1 cellular context compared by ENCODE assay signal in genomic region chr7:84187813-84188212, GRCh38.
TF ChIP-seq lines count a peak whose summit lies in the region.

No MANE protein-coding gene starts in this region.

TF ChIP-seq in GM23338, 12 proteins besides CTCF, POLR2A, EP300 and RAD21 (continued from another document):
- TF ChIP-seq EZH2 (IDR thresholded peaks at IDR 0.05; ENCODE audit: low read depth, unreplicated experiment) (no peak), CREB1 (CRISPR knock-in tag; IDR thresholded peaks at IDR 0.05; ENCODE audit: low read depth) (no peak), ZNF331 (CRISPR knock-in tag; IDR thresholded peaks at IDR 0.05; ENCODE audit: low read depth) (no peak), NANOG (IDR thresholded peaks at IDR 0.05; ENCODE audit: borderline replicate concordance) (no peak), STAT1 (IDR thresholded peaks at IDR 0.05; ENCODE audit: unreplicated experiment) (no peak)
- TF ChIP-seq, protein P1, sequence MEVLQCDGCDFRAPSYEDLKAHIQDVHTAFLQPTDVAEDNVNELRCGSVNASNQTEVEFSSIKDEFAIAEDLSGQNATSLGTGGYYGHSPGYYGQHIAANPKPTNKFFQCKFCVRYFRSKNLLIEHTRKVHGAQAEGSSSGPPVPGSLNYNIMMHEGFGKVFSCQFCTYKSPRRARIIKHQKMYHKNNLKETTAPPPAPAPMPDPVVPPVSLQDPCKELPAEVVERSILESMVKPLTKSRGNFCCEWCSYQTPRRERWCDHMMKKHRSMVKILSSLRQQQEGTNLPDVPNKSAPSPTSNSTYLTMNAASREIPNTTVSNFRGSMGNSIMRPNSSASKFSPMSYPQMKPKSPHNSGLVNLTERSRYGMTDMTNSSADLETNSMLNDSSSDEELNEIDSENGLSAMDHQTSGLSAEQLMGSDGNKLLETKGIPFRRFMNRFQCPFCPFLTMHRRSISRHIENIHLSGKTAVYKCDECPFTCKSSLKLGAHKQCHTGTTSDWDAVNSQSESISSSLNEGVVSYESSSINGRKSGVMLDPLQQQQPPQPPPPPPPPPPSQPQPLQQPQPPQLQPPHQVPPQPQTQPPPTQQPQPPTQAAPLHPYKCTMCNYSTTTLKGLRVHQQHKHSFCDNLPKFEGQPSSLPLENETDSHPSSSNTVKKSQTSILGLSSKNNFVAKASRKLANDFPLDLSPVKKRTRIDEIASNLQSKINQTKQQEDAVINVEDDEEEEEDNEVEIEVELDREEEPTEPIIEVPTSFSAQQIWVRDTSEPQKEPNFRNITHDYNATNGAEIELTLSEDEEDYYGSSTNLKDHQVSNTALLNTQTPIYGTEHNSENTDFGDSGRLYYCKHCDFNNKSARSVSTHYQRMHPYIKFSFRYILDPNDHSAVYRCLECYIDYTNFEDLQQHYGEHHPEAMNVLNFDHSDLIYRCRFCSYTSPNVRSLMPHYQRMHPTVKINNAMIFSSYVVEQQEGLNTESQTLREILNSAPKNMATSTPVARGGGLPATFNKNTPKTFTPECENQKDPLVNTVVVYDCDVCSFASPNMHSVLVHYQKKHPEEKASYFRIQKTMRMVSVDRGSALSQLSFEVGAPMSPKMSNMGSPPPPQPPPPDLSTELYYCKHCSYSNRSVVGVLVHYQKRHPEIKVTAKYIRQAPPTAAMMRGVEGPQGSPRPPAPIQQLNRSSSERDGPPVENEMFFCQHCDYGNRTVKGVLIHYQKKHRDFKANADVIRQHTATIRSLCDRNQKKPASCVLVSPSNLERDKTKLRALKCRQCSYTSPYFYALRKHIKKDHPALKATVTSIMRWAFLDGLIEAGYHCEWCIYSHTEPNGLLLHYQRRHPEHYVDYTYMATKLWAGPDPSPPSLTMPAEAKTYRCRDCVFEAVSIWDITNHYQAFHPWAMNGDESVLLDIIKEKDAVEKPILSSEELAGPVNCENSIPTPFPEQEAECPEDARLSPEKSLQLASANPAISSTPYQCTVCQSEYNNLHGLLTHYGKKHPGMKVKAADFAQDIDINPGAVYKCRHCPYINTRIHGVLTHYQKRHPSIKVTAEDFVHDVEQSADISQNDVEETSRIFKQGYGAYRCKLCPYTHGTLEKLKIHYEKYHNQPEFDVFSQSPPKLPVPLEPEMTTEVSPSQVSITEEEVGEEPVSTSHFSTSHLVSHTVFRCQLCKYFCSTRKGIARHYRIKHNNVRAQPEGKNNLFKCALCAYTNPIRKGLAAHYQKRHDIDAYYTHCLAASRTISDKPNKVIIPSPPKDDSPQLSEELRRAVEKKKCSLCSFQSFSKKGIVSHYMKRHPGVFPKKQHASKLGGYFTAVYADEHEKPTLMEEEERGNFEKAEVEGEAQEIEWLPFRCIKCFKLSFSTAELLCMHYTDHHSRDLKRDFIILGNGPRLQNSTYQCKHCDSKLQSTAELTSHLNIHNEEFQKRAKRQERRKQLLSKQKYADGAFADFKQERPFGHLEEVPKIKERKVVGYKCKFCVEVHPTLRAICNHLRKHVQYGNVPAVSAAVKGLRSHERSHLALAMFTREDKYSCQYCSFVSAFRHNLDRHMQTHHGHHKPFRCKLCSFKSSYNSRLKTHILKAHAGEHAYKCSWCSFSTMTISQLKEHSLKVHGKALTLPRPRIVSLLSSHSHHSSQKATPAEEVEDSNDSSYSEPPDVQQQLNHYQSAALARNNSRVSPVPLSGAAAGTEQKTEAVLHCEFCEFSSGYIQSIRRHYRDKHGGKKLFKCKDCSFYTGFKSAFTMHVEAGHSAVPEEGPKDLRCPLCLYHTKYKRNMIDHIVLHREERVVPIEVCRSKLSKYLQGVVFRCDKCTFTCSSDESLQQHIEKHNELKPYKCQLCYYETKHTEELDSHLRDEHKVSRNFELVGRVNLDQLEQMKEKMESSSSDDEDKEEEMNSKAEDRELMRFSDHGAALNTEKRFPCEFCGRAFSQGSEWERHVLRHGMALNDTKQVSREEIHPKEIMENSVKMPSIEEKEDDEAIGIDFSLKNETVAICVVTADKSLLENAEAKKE (CRISPR knock-in tag; IDR thresholded peaks at IDR 0.05), result no peak
- TF ChIP-seq, protein P2, sequence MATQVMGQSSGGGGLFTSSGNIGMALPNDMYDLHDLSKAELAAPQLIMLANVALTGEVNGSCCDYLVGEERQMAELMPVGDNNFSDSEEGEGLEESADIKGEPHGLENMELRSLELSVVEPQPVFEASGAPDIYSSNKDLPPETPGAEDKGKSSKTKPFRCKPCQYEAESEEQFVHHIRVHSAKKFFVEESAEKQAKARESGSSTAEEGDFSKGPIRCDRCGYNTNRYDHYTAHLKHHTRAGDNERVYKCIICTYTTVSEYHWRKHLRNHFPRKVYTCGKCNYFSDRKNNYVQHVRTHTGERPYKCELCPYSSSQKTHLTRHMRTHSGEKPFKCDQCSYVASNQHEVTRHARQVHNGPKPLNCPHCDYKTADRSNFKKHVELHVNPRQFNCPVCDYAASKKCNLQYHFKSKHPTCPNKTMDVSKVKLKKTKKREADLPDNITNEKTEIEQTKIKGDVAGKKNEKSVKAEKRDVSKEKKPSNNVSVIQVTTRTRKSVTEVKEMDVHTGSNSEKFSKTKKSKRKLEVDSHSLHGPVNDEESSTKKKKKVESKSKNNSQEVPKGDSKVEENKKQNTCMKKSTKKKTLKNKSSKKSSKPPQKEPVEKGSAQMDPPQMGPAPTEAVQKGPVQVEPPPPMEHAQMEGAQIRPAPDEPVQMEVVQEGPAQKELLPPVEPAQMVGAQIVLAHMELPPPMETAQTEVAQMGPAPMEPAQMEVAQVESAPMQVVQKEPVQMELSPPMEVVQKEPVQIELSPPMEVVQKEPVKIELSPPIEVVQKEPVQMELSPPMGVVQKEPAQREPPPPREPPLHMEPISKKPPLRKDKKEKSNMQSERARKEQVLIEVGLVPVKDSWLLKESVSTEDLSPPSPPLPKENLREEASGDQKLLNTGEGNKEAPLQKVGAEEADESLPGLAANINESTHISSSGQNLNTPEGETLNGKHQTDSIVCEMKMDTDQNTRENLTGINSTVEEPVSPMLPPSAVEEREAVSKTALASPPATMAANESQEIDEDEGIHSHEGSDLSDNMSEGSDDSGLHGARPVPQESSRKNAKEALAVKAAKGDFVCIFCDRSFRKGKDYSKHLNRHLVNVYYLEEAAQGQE (IDR thresholded peaks at IDR 0.05; ENCODE audit: unreplicated experiment), result no peak
TF ChIP-seq in GM23338: peak in this region for 0.
